ENCODE assay signal across 19 cellular contexts in the genomic region with DNA sequence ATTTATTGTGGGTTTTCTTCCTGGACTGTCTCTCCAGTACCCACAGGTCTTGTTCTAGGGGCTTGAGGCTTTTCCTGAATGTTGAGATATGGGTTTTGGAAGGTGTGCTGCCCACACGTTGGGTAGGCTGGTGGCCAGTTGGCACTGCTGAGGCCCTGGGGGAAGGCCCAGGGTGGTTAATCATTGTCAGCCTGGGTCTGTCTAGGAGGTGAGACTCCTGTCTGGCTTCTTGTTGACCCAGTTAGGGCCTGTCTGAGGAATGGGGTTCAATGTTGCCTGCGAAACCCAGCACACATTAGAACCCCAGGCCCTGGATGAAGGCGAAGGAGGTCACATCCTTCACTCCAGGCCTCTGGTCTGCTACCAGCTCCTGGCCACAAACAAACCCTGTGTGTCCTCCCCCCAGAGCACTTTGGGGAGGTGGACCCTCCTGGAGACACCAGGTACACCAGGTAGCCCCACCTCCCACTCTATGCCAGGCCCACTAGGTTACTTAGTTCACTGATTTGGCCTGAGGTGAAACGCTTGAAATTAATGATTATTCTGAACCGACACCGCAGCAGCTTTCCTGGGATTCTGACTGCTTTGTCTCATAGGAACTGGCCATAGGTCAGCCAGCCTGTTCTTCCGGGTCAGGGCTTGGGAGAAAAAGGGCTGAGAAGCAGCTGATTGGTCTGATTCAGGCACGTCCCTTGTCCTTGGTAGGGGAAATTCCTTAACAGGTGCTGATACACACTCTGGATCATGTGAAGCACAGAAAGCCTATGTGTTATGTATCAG. TPM values are rescaled to one million over a fixed set of nuclear protein-coding genes. Genes with fewer than 3 reads are reported as not detected.
DNase-seq lines count a peak whose midpoint lies in the region; ATAC-seq, FAIRE-seq and TF ChIP-seq lines count a peak whose summit lies in the region.
"Had no signal": no experiment of that assay in that cellular context is flagged by ENCODE, and none has a peak within 500 bp of the region (broad histone marks: within the 10 kb centered on the region; RNA-seq: fewer than 3 reads in every experiment).

No MANE protein-coding gene starts in this region.

- peak overlapping the region; percentile 74 for H3K27ac Mint-ChIP-seq in stimulated activated naive CD8-positive, alpha-beta T cell treated with anti-CD3 and anti-CD28 coated beads, Interleukin-15, Interleukin-2, amounts not matched to agents 100 ng/mL and 50 ng/mL, for 24 hours
- H3K27ac Mint-ChIP-seq in astrocyte (ENCODE audit: unreplicated experiment), result no peak overlapping the region

- H3K27me3 Mint-ChIP-seq in stimulated activated naive CD8-positive, alpha-beta T cell treated with anti-CD3 and anti-CD28 coated beads, Interleukin-15, Interleukin-2, amounts not matched to agents 100 ng/mL and 50 ng/mL, for 24 hours, result no peaks in the 10 kb centered on the region
- H3K27me3 Mint-ChIP-seq in astrocyte (ENCODE audit: low read depth, unreplicated experiment), result no peaks in the 10 kb centered on the region
- H3K27me3 Mint-ChIP-seq: naive thymus-derived CD8-positive, alpha-beta T cell had no signal

- TF ChIP-seq POLR2A in HepG2 (IDR thresholded peaks at IDR 0.05; ENCODE audit: insufficient read depth in 1 of 2, low read depth in 2 of 2, low read length in 2 of 2), result no peak; a peak in 1 of 4 replicates

- no peak for FAIRE-seq in astrocyte (lab: Jason Lieb, UNC)
- FAIRE-seq in HepG2 (lab: Jason Lieb, UNC), result peak; percentile 79

- TF ChIP-seq EP300 in HepG2 (IDR thresholded peaks at IDR 0.05; ENCODE audit: low read depth in 2 of 2, low read length in 2 of 2), result no peak
- 0 out of 2 replicates have a peak, but pooled peaks have one; percentile 18 for TF ChIP-seq EP300 in HepG2 (CRISPR knock-in tag; IDR thresholded peaks at IDR 0.05; ENCODE audit: borderline replicate concordance)

- H3K4me1 ChIP-seq in astrocyte (ENCODE audit: insufficient read depth, low read length) (no peaks in the 10 kb centered on the region), HepG2 (ENCODE audit: insufficient read depth, low read length) (peaks cover 38% of the 10 kb centered on the region), upper lobe of right lung (peaks cover 7% of the 10 kb centered on the region)
- H3K4me1 ChIP-seq: colonic mucosa, right atrium auricular region, thyroid gland had no signal

- H3K4me2 ChIP-seq in astrocyte (ENCODE audit: low read length) (peak overlapping the region; percentile 34), HepG2 (ENCODE audit: low read depth, low read length) (peak overlapping the region; percentile 56)

- no peaks in the 10 kb centered on the region for H3K9me3 Mint-ChIP-seq in stimulated activated naive CD8-positive, alpha-beta T cell treated with anti-CD3 and anti-CD28 coated beads, Interleukin-15, Interleukin-2, amounts not matched to agents 100 ng/mL and 50 ng/mL, for 24 hours
- no peaks in the 10 kb centered on the region for H3K9me3 Mint-ChIP-seq in astrocyte (ENCODE audit: unreplicated experiment)
- H3K9me3 Mint-ChIP-seq: activated T-cell treated with anti-CD3 and anti-CD28 coated beads, Interleukin-2, amount 50 U/mL, for 72 hours; naive thymus-derived CD8-positive, alpha-beta T cell had no signal

- no peak for DNase-seq in stimulated activated naive CD8-positive, alpha-beta T cell treated with anti-CD3 and anti-CD28 coated beads, Interleukin-15, Interleukin-2, amounts not matched to agents 100 U/mL and 50 U/mL, for 24 hours
- DNase-seq in astrocyte (ENCODE audit: low read depth), result peak; percentile 21
- peak; percentile 56 for DNase-seq in HepG2 (ENCODE audit: low spot score)
- no peak for DNase-seq in upper lobe of right lung
- DNase-seq: activated CD4-positive, alpha-beta T cell treated with anti-CD3 and anti-CD28 coated beads, Interleukin-2, amount 50 U/mL, for 4 hours; activated T-cell treated with anti-CD3 and anti-CD28 coated beads, Interleukin-2, amount 50 U/mL, for 72 hours; colonic mucosa; DMS 273 treated with DMSO at 0.1 percent for 48 hours; heart left ventricle; left ventricle myocardium inferior; naive thymus-derived CD8-positive, alpha-beta T cell; NCI-H1092; SIG-M5; thyroid gland had no signal

- H3K9me3 ChIP-seq in astrocyte (ENCODE audit: insufficient read depth, low read depth, low read length) (no peaks in the 10 kb centered on the region), HepG2 (ENCODE audit: low read length) (no peaks in the 10 kb centered on the region), upper lobe of right lung (no peaks in the 10 kb centered on the region)
- H3K9me3 ChIP-seq: colonic mucosa, heart left ventricle, left ventricle myocardium inferior, right atrium auricular region, thyroid gland had no signal

- TF ChIP-seq CTCF in astrocyte (IDR thresholded peaks at IDR 0.05; ENCODE audit: insufficient read depth, low read depth, low read length), result no peak
- peak; percentile 19; the same call in 1 of the 2 replicates for TF ChIP-seq CTCF in HepG2 (CRISPR knock-in tag; IDR thresholded peaks at IDR 0.05)
- no peak for TF ChIP-seq CTCF in upper lobe of right lung (IDR thresholded peaks at IDR 0.05)

- H3K4me3 ChIP-seq in astrocyte (ENCODE audit: insufficient read depth, low read depth, low read length), result no peak overlapping the region
- peak overlapping the region in 2 of 3 experiments; percentile 3 to 15; a peak in 2 of 6 replicates for H3K4me3 ChIP-seq in HepG2 (replicated peaks in 1 of 3; ENCODE audit: insufficient read depth in 1 of 3, low read depth in 2 of 3, low read length in 3 of 3)
- no peak overlapping the region for H3K4me3 ChIP-seq in upper lobe of right lung
- H3K4me3 ChIP-seq: colonic mucosa, heart left ventricle, left ventricle myocardium inferior, right atrium auricular region, thyroid gland had no signal

- peaks cover 34% of the 10 kb centered on the region for H3K4me1 Mint-ChIP-seq in stimulated activated naive CD8-positive, alpha-beta T cell treated with anti-CD3 and anti-CD28 coated beads, Interleukin-15, Interleukin-2, amounts not matched to agents 100 ng/mL and 50 ng/mL, for 24 hours (ENCODE audit: low read depth)
- peaks cover 23% of the 10 kb centered on the region for H3K4me1 Mint-ChIP-seq in astrocyte (ENCODE audit: low read depth, unreplicated experiment)

- H2AFZ ChIP-seq in astrocyte (ENCODE audit: low read depth, low read length) (no peak overlapping the region), HepG2 (ENCODE audit: low read length) (no peak overlapping the region)

- no peak for ATAC-seq in stimulated activated naive CD8-positive, alpha-beta T cell treated with anti-CD3 and anti-CD28 coated beads, Interleukin-15, Interleukin-2, amounts not matched to agents 100 U/mL and 50 U/mL, for 24 hours
- peak; percentile 46 for ATAC-seq in HepG2
- ATAC-seq in upper lobe of right lung, result peak; percentile 69
- no peak for ATAC-seq in HG03442 (IDR thresholded peaks at IDR 0.05; ENCODE audit: unreplicated experiment)
- no peak for ATAC-seq in HG02588 (IDR thresholded peaks at IDR 0.05; ENCODE audit: unreplicated experiment)
- no peak for ATAC-seq in HG03175 (IDR thresholded peaks at IDR 0.05; ENCODE audit: unreplicated experiment)

- no peaks in the 10 kb centered on the region for H3K36me3 Mint-ChIP-seq in stimulated activated naive CD8-positive, alpha-beta T cell treated with anti-CD3 and anti-CD28 coated beads, Interleukin-15, Interleukin-2, amounts not matched to agents 100 ng/mL and 50 ng/mL, for 24 hours (ENCODE audit: low read depth)
- H3K36me3 Mint-ChIP-seq in astrocyte (ENCODE audit: low read depth, unreplicated experiment), result peaks cover 5% of the 10 kb centered on the region
- H3K36me3 Mint-ChIP-seq: naive thymus-derived CD8-positive, alpha-beta T cell had no signal

- H3K4me3 Mint-ChIP-seq in stimulated activated naive CD8-positive, alpha-beta T cell treated with anti-CD3 and anti-CD28 coated beads, Interleukin-15, Interleukin-2, amounts not matched to agents 100 ng/mL and 50 ng/mL, for 24 hours, result no peak overlapping the region
- H3K4me3 Mint-ChIP-seq in astrocyte (ENCODE audit: unreplicated experiment), result no peak overlapping the region
- H3K4me3 Mint-ChIP-seq: activated T-cell treated with anti-CD3 and anti-CD28 coated beads, Interleukin-2, amount 50 U/mL, for 72 hours; naive thymus-derived CD8-positive, alpha-beta T cell had no signal

- POLR2A ChIA-PET in HepG2 (lab: Yijun Ruan, JAX), result interaction anchor here (1.0 to 2.9 kb wide), 12 partner anchors 9 to 103 kb away, joined by 3 to 54 read pairs (median 6); a partner anchor contains a TSS

- H3K36me3 ChIP-seq in astrocyte (ENCODE audit: insufficient read depth, low read length) (peaks cover 6% of the 10 kb centered on the region), HepG2 (replicated peaks in 1 of 2; ENCODE audit: control insufficient read depth in 1 of 2, insufficient read depth in 2 of 2, low read length in 2 of 2) (peaks cover 0 to 13% of the 10 kb centered on the region in 2 experiments; a peak in 2 of 5 replicates), upper lobe of right lung (no peaks in the 10 kb centered on the region)
- H3K36me3 ChIP-seq: colonic mucosa, heart left ventricle, left ventricle myocardium inferior, right atrium auricular region, thyroid gland had no signal

- no peak overlapping the region for H3K27ac ChIP-seq in astrocyte (ENCODE audit: low read depth, low read length)
- peak overlapping the region; percentile 7 for H3K27ac ChIP-seq in HepG2 (ENCODE audit: extremely low read length, insufficient read depth, low read length)
- no peak overlapping the region for H3K27ac ChIP-seq in upper lobe of right lung
- H3K27ac ChIP-seq: colonic mucosa, heart left ventricle, left ventricle myocardium inferior, right atrium auricular region, thyroid gland had no signal

- no peaks in the 10 kb centered on the region for H3K27me3 ChIP-seq in astrocyte (ENCODE audit: insufficient read depth, low read length)
- no peaks in the 10 kb centered on the region for H3K27me3 ChIP-seq in HepG2 (ENCODE audit: control insufficient read depth in 1 of 2, insufficient read depth in 2 of 2, low read length in 2 of 2)
- H3K27me3 ChIP-seq in upper lobe of right lung, result no peaks in the 10 kb centered on the region
- H3K27me3 ChIP-seq: colonic mucosa, heart left ventricle, right atrium auricular region, thyroid gland had no signal

- H3K79me2 ChIP-seq in astrocyte (ENCODE audit: insufficient read depth, low read length) (peaks cover 27% of the 10 kb centered on the region), HepG2 (ENCODE audit: insufficient read depth, low read length) (no peaks in the 10 kb centered on the region)

- H3K9ac ChIP-seq in astrocyte (ENCODE audit: low read length) (no peak overlapping the region), HepG2 (ENCODE audit: insufficient read depth, low read depth, low read length) (peak overlapping the region; percentile 9; the same call in 1 of the 2 replicates)

- CTCF ChIA-PET in HepG2 (lab: Yijun Ruan, JAX; ENCODE audit: low intra/inter-chr PET ratio, low total read pairs), result interaction anchor here (1.4 to 6.1 kb wide), 4 partner anchors 100 to 256 kb away, joined by 5 to 203 read pairs (median 6); a partner anchor contains a TSS

- H4K20me1 ChIP-seq in astrocyte (ENCODE audit: insufficient read depth, low read length) (peaks cover 27% of the 10 kb centered on the region), HepG2 (ENCODE audit: insufficient read depth, low read length) (no peaks in the 10 kb centered on the region)

- intact Hi-C loops in HepG2 (cut with micrococcal nuclease; ENCODE audit: unreplicated experiment) (loop anchor here (5.0 to 10.0 kb wide), 2 partner anchors 35 to 253 kb away; a partner anchor contains a TSS), upper lobe of right lung (cut with DNase I) (loop anchor here (5.0 kb wide), 1 partner anchor 105 kb away; a partner anchor contains a TSS)

- BruUV-seq in HepG2 (replicated peaks; lab: Mats Ljungman, UMichigan), result no TSS peak

- whole genome bisulfite sequencing in HepG2 (ENCODE audit: low lambda C conversion rate), result 63% methylated on average over 8 of the region's 8 CpGs

- no peak for TF ChIP-seq RAD21 in HepG2 (CRISPR knock-in tag; IDR thresholded peaks at IDR 0.05)

- in situ Hi-C loops in HepG2 (cut with HindIII; ENCODE audit: extremely low pct_ligation_motif_present, low pct_unique_long_range_greater_than_20kb), result loop anchor here (5.0 kb wide), 1 partner anchor 105 kb away; a partner anchor contains a TSS

RNA-seq across cellular contexts. Expression of a gene that starts 15.2 kb away (rescaled TPM):
- total RNA-seq in astrocyte (5.0 and 5.6 TPM in 2 replicates), HepG2 (2016; rRNA removed; fragmentation: Illumina TruSeq; extraction: Trizol) (13.2 and 13.9 TPM in 2 replicates), upper lobe of right lung (0.84 TPM)
- total RNA-seq in HepG2 (2016; cell fraction: cytosol; rRNA removed; fragmentation: Illumina TruSeq; extraction: Trizol; ENCODE audit: low read depth), result 4.8 and 5.6 TPM in 2 replicates
- total RNA-seq in HepG2 (2016; cell fraction: insoluble cytoplasmic fraction; rRNA removed; fragmentation: Illumina TruSeq; extraction: Trizol), result 12.3 and 14.0 TPM in 2 replicates
- 7.7 TPM in 2 replicates for total RNA-seq in HepG2 (2016; cell fraction: membrane; rRNA removed; fragmentation: Illumina TruSeq; extraction: Trizol)
- total RNA-seq in HepG2 (2016; cell fraction: nucleus; rRNA removed; fragmentation: Illumina TruSeq; extraction: Trizol), result 11.8 and 13.9 TPM in 2 replicates
- polyA plus RNA-seq in HepG2 (2011; rRNA removed), result 3.8 and 4.5 TPM in 2 replicates
- 2.1 and 2.3 TPM in 2 replicates for polyA plus RNA-seq in HepG2 (2011; cell fraction: cytosol; rRNA removed)
- polyA plus RNA-seq in HepG2 (2011; cell fraction: nucleus; rRNA removed), result 9.9 and 12.6 TPM in 2 replicates
- 2.3 and 4.4 TPM in 2 replicates for polyA plus RNA-seq in HepG2 (2012)
- 0.97 and 1.1 TPM in 2 replicates for polyA plus RNA-seq in HepG2 (2016; cell fraction: cytosol; fragmentation: Illumina TruSeq; extraction: Trizol; ENCODE audit: low read depth)
- polyA plus RNA-seq in HepG2 (2016; cell fraction: insoluble cytoplasmic fraction; fragmentation: Illumina TruSeq; extraction: Trizol; ENCODE audit: low read depth), result 12.3 and 14.5 TPM in 2 replicates
- 3.8 and 4.4 TPM in 2 replicates for polyA plus RNA-seq in HepG2 (2016; cell fraction: membrane; fragmentation: Illumina TruSeq; extraction: Trizol; ENCODE audit: low read depth)
- polyA plus RNA-seq in HepG2 (2016; cell fraction: nucleus; fragmentation: Illumina TruSeq; extraction: Trizol; ENCODE audit: insufficient read depth, low read depth), result 27.6 and 29.8 TPM in 2 replicates
- polyA minus RNA-seq in HepG2 (2011; rRNA and poly(A)+ RNA removed; ENCODE audit: low replicate concordance), result 4.9 and 9.1 TPM in 2 replicates
- 1.8 and 2.3 TPM in 2 replicates for polyA minus RNA-seq in HepG2 (2011; cell fraction: cytosol; rRNA and poly(A)+ RNA removed)
- 2.6 and 3.0 TPM in 2 replicates for polyA minus RNA-seq in HepG2 (2011; cell fraction: nucleus; rRNA and poly(A)+ RNA removed)

RNA-seq across cellular contexts. Expression of a gene that starts 34.1 kb away (rescaled TPM):
- total RNA-seq in astrocyte (38.7 and 38.9 TPM in 2 replicates), HepG2 (2016; rRNA removed; fragmentation: Illumina TruSeq; extraction: Trizol) (42.1 and 50.7 TPM in 2 replicates), upper lobe of right lung (36.3 TPM)
- total RNA-seq in HepG2 (2016; cell fraction: cytosol; rRNA removed; fragmentation: Illumina TruSeq; extraction: Trizol; ENCODE audit: low read depth), result 43.5 and 46.2 TPM in 2 replicates
- total RNA-seq in HepG2 (2016; cell fraction: insoluble cytoplasmic fraction; rRNA removed; fragmentation: Illumina TruSeq; extraction: Trizol), result 45.7 and 51.2 TPM in 2 replicates
- 61.6 and 66.4 TPM in 2 replicates for total RNA-seq in HepG2 (2016; cell fraction: membrane; rRNA removed; fragmentation: Illumina TruSeq; extraction: Trizol)
- total RNA-seq in HepG2 (2016; cell fraction: nucleus; rRNA removed; fragmentation: Illumina TruSeq; extraction: Trizol), result 18.5 and 21.3 TPM in 2 replicates
- polyA plus RNA-seq in HepG2 (2011; rRNA removed), result 53.3 and 57.6 TPM in 2 replicates
- 43.6 and 53.1 TPM in 2 replicates for polyA plus RNA-seq in HepG2 (2011; cell fraction: cytosol; rRNA removed)
- polyA plus RNA-seq in HepG2 (2011; cell fraction: nucleus; rRNA removed), result 25.7 and 36.0 TPM in 2 replicates
- 41.4 and 42.8 TPM in 2 replicates for polyA plus RNA-seq in HepG2 (2012)
- polyA plus RNA-seq in HepG2 (2016; cell fraction: cytosol; fragmentation: Illumina TruSeq; extraction: Trizol; ENCODE audit: low read depth), result 58.9 and 74.1 TPM in 2 replicates
- 70.1 and 77.5 TPM in 2 replicates for polyA plus RNA-seq in HepG2 (2016; cell fraction: insoluble cytoplasmic fraction; fragmentation: Illumina TruSeq; extraction: Trizol; ENCODE audit: low read depth)
- polyA plus RNA-seq in HepG2 (2016; cell fraction: membrane; fragmentation: Illumina TruSeq; extraction: Trizol; ENCODE audit: low read depth), result 74.5 and 89.5 TPM in 2 replicates
- polyA plus RNA-seq in HepG2 (2016; cell fraction: nucleus; fragmentation: Illumina TruSeq; extraction: Trizol; ENCODE audit: insufficient read depth, low read depth), result 54.8 and 59.1 TPM in 2 replicates
- polyA minus RNA-seq in HepG2 (2011; rRNA and poly(A)+ RNA removed; ENCODE audit: low replicate concordance), result 21.5 and 39.2 TPM in 2 replicates
- polyA minus RNA-seq in HepG2 (2011; cell fraction: cytosol; rRNA and poly(A)+ RNA removed), result 16.5 and 16.9 TPM in 2 replicates
- 9.7 and 13.8 TPM in 2 replicates for polyA minus RNA-seq in HepG2 (2011; cell fraction: nucleus; rRNA and poly(A)+ RNA removed)

RNA-seq across cellular contexts. Expression of a gene that starts 42.4 kb away (rescaled TPM):
- total RNA-seq in astrocyte (153 and 166 TPM in 2 replicates), HepG2 (2016; rRNA removed; fragmentation: Illumina TruSeq; extraction: Trizol) (190 and 342 TPM in 2 replicates), upper lobe of right lung (88.5 TPM)
- 23.7 and 27.2 TPM in 2 replicates for total RNA-seq in HepG2 (2016; cell fraction: cytosol; rRNA removed; fragmentation: Illumina TruSeq; extraction: Trizol; ENCODE audit: low read depth)
- 187 and 334 TPM in 2 replicates for total RNA-seq in HepG2 (2016; cell fraction: insoluble cytoplasmic fraction; rRNA removed; fragmentation: Illumina TruSeq; extraction: Trizol)
- total RNA-seq in HepG2 (2016; cell fraction: membrane; rRNA removed; fragmentation: Illumina TruSeq; extraction: Trizol), result 91.1 and 97.7 TPM in 2 replicates
- 103 and 108 TPM in 2 replicates for total RNA-seq in HepG2 (2016; cell fraction: nucleus; rRNA removed; fragmentation: Illumina TruSeq; extraction: Trizol)
- polyA plus RNA-seq in HepG2 (2011; rRNA removed), result 62.1 and 76.0 TPM in 2 replicates
- 51.6 and 80.9 TPM in 2 replicates for polyA plus RNA-seq in HepG2 (2011; cell fraction: cytosol; rRNA removed)
- 20.7 and 30.2 TPM in 2 replicates for polyA plus RNA-seq in HepG2 (2011; cell fraction: nucleus; rRNA removed)
- 141 and 152 TPM in 2 replicates for polyA plus RNA-seq in HepG2 (2012)
- 28.5 and 29.5 TPM in 2 replicates for polyA plus RNA-seq in HepG2 (2016; cell fraction: cytosol; fragmentation: Illumina TruSeq; extraction: Trizol; ENCODE audit: low read depth)
- 374 and 399 TPM in 2 replicates for polyA plus RNA-seq in HepG2 (2016; cell fraction: insoluble cytoplasmic fraction; fragmentation: Illumina TruSeq; extraction: Trizol; ENCODE audit: low read depth)
- 73.8 and 81.9 TPM in 2 replicates for polyA plus RNA-seq in HepG2 (2016; cell fraction: membrane; fragmentation: Illumina TruSeq; extraction: Trizol; ENCODE audit: low read depth)
- 134 and 143 TPM in 2 replicates for polyA plus RNA-seq in HepG2 (2016; cell fraction: nucleus; fragmentation: Illumina TruSeq; extraction: Trizol; ENCODE audit: insufficient read depth, low read depth)
- polyA minus RNA-seq in HepG2 (2011; rRNA and poly(A)+ RNA removed; ENCODE audit: low replicate concordance), result 44.6 and 56.4 TPM in 2 replicates
- 59.3 and 68.8 TPM in 2 replicates for polyA minus RNA-seq in HepG2 (2011; cell fraction: cytosol; rRNA and poly(A)+ RNA removed)
- 42.7 and 48.6 TPM in 2 replicates for polyA minus RNA-seq in HepG2 (2011; cell fraction: nucleus; rRNA and poly(A)+ RNA removed)

Comparison
In these comparisons a context has a peak if more than half of its experiments do, and no peak if none do; other contexts are left out.
1. ATAC-seq: peak in HepG2 (single experiment) and upper lobe of right lung (single experiment); none in stimulated activated naive CD8-positive, alpha-beta T cell treated with anti-CD3 and anti-CD28 coated beads, Interleukin-15, Interleukin-2, amounts not matched to agents 100 U/mL and 50 U/mL, for 24 hours (single experiment), HG03442 (single experiment), HG02588 (single experiment) and HG03175 (single experiment).
2. DNase-seq: peak in astrocyte (single experiment) and HepG2 (single experiment); none in stimulated activated naive CD8-positive, alpha-beta T cell treated with anti-CD3 and anti-CD28 coated beads, Interleukin-15, Interleukin-2, amounts not matched to agents 100 U/mL and 50 U/mL, for 24 hours (single experiment) and upper lobe of right lung (single experiment).
3. H3K4me3 ChIP-seq: peak in HepG2 (2 of 3); none in astrocyte (single experiment) and upper lobe of right lung (single experiment).